Comparison of ENCODE assay signal across 8 cellular contexts in the genomic region with DNA sequence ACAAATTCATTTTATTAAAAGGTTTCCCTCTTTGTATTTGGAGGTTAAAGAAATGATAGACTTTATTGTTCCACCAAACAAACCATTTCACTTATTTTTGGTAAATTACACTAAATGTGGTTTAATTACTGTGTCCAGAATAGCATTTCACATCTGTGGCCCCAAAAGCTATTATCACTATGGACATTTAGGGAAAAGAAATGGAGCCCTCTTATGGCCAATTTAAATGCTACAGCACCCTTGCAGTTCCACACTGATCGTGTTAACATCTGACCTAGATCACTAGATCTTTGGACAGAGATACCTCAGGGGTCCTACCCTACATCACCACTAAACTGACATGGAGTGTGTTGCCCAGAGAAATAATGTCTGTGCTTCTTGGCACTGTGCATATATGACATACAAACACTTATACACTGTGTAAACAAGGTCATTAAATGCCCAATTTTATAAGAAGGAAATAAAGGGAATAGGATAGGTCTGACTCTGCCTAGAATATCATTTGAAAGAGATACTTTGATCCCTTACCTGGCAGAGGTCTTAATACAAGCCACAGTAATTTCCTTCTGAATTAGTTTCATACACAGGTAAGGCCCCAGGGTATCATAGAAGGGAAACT.
DNase-seq lines count a peak whose midpoint lies in the region; ATAC-seq and TF ChIP-seq lines count a peak whose summit lies in the region.

No MANE protein-coding gene starts in this region.

- H3K4me3 Mint-ChIP-seq in CD14-positive monocyte, result no peak overlapping the region

- no peaks in the 10 kb centered on the region for H3K36me3 ChIP-seq in brain microvascular endothelial cell (replicated peaks)
- H3K36me3 ChIP-seq in right lobe of liver, result no peaks in the 10 kb centered on the region

- intact Hi-C loops in CD14-positive monocyte (cut with micrococcal nuclease) (no loop called here), right lobe of liver (cut with DNase I) (no loop called here)

- H3K27me3 ChIP-seq in brain microvascular endothelial cell (replicated peaks) (no peaks in the 10 kb centered on the region), right lobe of liver (no peaks in the 10 kb centered on the region)

- no peak for TF ChIP-seq POLR2A in right lobe of liver (IDR thresholded peaks at IDR 0.05)

- ATAC-seq in GM21367 (IDR thresholded peaks at IDR 0.05; ENCODE audit: unreplicated experiment) (peak; percentile 56), right lobe of liver (peak in 3 of 4 donors; percentile 25 to 48 (median 39))

- H3K9me3 Mint-ChIP-seq in CD14-positive monocyte, result peaks cover 0 to 7% (median 6%) of the 10 kb centered on the region in 7 donors

- in situ Hi-C loops in brain microvascular endothelial cell (cut with HindIII; ENCODE audit: low pct_ligation_motif_present, low sequenced_read_pairs), result loop anchor here (25.0 kb wide), 1 partner anchor 649 kb away; no protein-coding TSS in a partner anchor

- no peaks in the 10 kb centered on the region for H3K27me3 Mint-ChIP-seq in CD14-positive monocyte (ENCODE audit: low read depth in 3 of 3)

- H3K36me3 Mint-ChIP-seq in CD14-positive monocyte, result no peaks in the 10 kb centered on the region

- no peak overlapping the region for H3K27ac Mint-ChIP-seq in CD14-positive monocyte

- H3K9me3 ChIP-seq in right lobe of liver, result no peaks in the 10 kb centered on the region

- H3K27ac ChIP-seq in brain microvascular endothelial cell (no peak overlapping the region), right lobe of liver (no peak overlapping the region)

- no peak for DNase-seq in CD14-positive monocyte (ENCODE audit: low spot score)
- DNase-seq in NCI-H524 treated with DMSO at 0.1 percent for 48 hours (lab: John Stamatoyannopoulos, UW), result peak; percentile 6
- peak; percentile 48 for DNase-seq in brain microvascular endothelial cell
- DNase-seq in right lobe of liver, result no peak
- no peak for DNase-seq in anterior cingulate cortex (lab: John Stamatoyannopoulos, UW)
- no peak for DNase-seq in cerebellum (ENCODE audit: low spot score)
- DNase-seq in NCI-H2107 treated with DMSO at 0.1 percent for 48 hours (lab: John Stamatoyannopoulos, UW; ENCODE audit: unreplicated experiment), result no peak

- no peak overlapping the region for H3K4me3 ChIP-seq in brain microvascular endothelial cell (ENCODE audit: low read depth, low read length)
- H3K4me3 ChIP-seq in right lobe of liver, result no peak overlapping the region

- 0% methylated on average over 1 of the region's 1 CpG for WGBS in right lobe of liver (ENCODE audit: insufficient coverage, low coverage, low lambda C conversion rate, missing lambda C conversion rate)

- TF ChIP-seq CTCF in CD14-positive monocyte (IDR thresholded peaks at IDR 0.05) (peak; percentile 32), brain microvascular endothelial cell (IDR thresholded peaks at IDR 0.05; ENCODE audit: low read depth, low read length, missing control alignments) (peak; percentile 65), right lobe of liver (IDR thresholded peaks at IDR 0.05) (peak; percentile 19 to 57 (median 41))

- no peaks in the 10 kb centered on the region for H3K4me1 ChIP-seq in right lobe of liver

- H3K4me1 Mint-ChIP-seq in CD14-positive monocyte, result no peaks in the 10 kb centered on the region

Comparison
In these comparisons a context has a peak if more than half of its experiments do, and no peak if none do; other contexts are left out.
1. DNase-seq: peak in NCI-H524 treated with DMSO at 0.1 percent for 48 hours (single experiment) and brain microvascular endothelial cell (single experiment); none in CD14-positive monocyte (single experiment), right lobe of liver (0 of 3), anterior cingulate cortex (0 of 58), cerebellum (single experiment) and NCI-H2107 treated with DMSO at 0.1 percent for 48 hours (single experiment).
2. Peak in every context shown above with its lines, with median percentiles within 50 percentile points of each other: CTCF ChIP-seq.